In the genomic region with DNA sequence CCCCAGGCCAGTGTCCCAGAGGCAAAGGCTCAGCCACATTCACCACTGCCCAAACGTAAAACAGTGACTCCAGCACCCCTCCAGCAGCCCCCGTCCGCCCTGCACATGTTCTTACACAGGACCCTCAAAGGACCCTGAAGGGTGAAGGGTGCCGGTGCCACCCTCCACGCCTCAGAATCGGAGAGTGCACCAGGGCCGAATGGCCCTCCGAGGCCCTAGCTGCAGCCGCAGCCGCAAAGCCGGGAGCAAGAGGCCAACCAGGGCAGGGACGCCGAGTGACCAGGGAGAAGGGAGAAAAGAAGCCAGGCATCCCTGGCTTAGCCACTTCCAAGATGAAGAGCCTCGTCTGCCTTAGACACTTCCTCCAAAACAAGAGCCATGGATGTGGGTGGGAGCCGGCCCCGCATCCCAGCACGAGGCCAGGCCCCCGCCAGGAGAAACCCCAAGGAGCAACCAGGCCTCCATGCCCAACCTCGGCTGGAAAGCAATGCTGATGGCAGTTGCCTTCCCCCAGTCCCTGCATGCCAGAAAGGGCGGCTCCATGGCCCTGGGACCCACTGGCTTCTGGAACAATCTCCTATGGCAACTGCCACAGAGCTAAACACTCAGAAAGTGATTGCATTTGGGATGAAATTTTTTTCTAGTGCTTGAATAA, we compare ENCODE assay signal across 1 cellular context.
TF ChIP-seq lines count a peak whose summit lies in the region.

No MANE protein-coding gene starts in this region.

TF ChIP-seq in GM23338, 12 proteins besides CTCF, POLR2A, EP300 and RAD21:
- TF ChIP-seq, protein P1, sequence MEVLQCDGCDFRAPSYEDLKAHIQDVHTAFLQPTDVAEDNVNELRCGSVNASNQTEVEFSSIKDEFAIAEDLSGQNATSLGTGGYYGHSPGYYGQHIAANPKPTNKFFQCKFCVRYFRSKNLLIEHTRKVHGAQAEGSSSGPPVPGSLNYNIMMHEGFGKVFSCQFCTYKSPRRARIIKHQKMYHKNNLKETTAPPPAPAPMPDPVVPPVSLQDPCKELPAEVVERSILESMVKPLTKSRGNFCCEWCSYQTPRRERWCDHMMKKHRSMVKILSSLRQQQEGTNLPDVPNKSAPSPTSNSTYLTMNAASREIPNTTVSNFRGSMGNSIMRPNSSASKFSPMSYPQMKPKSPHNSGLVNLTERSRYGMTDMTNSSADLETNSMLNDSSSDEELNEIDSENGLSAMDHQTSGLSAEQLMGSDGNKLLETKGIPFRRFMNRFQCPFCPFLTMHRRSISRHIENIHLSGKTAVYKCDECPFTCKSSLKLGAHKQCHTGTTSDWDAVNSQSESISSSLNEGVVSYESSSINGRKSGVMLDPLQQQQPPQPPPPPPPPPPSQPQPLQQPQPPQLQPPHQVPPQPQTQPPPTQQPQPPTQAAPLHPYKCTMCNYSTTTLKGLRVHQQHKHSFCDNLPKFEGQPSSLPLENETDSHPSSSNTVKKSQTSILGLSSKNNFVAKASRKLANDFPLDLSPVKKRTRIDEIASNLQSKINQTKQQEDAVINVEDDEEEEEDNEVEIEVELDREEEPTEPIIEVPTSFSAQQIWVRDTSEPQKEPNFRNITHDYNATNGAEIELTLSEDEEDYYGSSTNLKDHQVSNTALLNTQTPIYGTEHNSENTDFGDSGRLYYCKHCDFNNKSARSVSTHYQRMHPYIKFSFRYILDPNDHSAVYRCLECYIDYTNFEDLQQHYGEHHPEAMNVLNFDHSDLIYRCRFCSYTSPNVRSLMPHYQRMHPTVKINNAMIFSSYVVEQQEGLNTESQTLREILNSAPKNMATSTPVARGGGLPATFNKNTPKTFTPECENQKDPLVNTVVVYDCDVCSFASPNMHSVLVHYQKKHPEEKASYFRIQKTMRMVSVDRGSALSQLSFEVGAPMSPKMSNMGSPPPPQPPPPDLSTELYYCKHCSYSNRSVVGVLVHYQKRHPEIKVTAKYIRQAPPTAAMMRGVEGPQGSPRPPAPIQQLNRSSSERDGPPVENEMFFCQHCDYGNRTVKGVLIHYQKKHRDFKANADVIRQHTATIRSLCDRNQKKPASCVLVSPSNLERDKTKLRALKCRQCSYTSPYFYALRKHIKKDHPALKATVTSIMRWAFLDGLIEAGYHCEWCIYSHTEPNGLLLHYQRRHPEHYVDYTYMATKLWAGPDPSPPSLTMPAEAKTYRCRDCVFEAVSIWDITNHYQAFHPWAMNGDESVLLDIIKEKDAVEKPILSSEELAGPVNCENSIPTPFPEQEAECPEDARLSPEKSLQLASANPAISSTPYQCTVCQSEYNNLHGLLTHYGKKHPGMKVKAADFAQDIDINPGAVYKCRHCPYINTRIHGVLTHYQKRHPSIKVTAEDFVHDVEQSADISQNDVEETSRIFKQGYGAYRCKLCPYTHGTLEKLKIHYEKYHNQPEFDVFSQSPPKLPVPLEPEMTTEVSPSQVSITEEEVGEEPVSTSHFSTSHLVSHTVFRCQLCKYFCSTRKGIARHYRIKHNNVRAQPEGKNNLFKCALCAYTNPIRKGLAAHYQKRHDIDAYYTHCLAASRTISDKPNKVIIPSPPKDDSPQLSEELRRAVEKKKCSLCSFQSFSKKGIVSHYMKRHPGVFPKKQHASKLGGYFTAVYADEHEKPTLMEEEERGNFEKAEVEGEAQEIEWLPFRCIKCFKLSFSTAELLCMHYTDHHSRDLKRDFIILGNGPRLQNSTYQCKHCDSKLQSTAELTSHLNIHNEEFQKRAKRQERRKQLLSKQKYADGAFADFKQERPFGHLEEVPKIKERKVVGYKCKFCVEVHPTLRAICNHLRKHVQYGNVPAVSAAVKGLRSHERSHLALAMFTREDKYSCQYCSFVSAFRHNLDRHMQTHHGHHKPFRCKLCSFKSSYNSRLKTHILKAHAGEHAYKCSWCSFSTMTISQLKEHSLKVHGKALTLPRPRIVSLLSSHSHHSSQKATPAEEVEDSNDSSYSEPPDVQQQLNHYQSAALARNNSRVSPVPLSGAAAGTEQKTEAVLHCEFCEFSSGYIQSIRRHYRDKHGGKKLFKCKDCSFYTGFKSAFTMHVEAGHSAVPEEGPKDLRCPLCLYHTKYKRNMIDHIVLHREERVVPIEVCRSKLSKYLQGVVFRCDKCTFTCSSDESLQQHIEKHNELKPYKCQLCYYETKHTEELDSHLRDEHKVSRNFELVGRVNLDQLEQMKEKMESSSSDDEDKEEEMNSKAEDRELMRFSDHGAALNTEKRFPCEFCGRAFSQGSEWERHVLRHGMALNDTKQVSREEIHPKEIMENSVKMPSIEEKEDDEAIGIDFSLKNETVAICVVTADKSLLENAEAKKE (CRISPR knock-in tag; IDR thresholded peaks at IDR 0.05): no peak
- TF ChIP-seq, protein P2, sequence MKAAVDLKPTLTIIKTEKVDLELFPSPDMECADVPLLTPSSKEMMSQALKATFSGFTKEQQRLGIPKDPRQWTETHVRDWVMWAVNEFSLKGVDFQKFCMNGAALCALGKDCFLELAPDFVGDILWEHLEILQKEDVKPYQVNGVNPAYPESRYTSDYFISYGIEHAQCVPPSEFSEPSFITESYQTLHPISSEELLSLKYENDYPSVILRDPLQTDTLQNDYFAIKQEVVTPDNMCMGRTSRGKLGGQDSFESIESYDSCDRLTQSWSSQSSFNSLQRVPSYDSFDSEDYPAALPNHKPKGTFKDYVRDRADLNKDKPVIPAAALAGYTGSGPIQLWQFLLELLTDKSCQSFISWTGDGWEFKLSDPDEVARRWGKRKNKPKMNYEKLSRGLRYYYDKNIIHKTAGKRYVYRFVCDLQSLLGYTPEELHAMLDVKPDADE (IDR thresholded peaks at IDR 0.05): no peak
- TF ChIP-seq STAT1 (IDR thresholded peaks at IDR 0.05; ENCODE audit: unreplicated experiment) (no peak), NANOG (IDR thresholded peaks at IDR 0.05; ENCODE audit: borderline replicate concordance) (no peak), EZH2phosphoT487 (IDR thresholded peaks at IDR 0.05; ENCODE audit: unreplicated experiment) (no peak), CREB1 (CRISPR knock-in tag; IDR thresholded peaks at IDR 0.05; ENCODE audit: low read depth) (no peak), ZNF331 (CRISPR knock-in tag; IDR thresholded peaks at IDR 0.05; ENCODE audit: low read depth) (no peak), ZNF114 (CRISPR knock-in tag; IDR thresholded peaks at IDR 0.05) (no peak), EZH2 (IDR thresholded peaks at IDR 0.05; ENCODE audit: low read depth, unreplicated experiment) (no peak), POLR2AphosphoS5 (IDR thresholded peaks at IDR 0.05; ENCODE audit: low read depth) (no peak), JUNB (IDR thresholded peaks at IDR 0.05; ENCODE audit: unreplicated experiment) (no peak)
- TF ChIP-seq, protein P3, sequence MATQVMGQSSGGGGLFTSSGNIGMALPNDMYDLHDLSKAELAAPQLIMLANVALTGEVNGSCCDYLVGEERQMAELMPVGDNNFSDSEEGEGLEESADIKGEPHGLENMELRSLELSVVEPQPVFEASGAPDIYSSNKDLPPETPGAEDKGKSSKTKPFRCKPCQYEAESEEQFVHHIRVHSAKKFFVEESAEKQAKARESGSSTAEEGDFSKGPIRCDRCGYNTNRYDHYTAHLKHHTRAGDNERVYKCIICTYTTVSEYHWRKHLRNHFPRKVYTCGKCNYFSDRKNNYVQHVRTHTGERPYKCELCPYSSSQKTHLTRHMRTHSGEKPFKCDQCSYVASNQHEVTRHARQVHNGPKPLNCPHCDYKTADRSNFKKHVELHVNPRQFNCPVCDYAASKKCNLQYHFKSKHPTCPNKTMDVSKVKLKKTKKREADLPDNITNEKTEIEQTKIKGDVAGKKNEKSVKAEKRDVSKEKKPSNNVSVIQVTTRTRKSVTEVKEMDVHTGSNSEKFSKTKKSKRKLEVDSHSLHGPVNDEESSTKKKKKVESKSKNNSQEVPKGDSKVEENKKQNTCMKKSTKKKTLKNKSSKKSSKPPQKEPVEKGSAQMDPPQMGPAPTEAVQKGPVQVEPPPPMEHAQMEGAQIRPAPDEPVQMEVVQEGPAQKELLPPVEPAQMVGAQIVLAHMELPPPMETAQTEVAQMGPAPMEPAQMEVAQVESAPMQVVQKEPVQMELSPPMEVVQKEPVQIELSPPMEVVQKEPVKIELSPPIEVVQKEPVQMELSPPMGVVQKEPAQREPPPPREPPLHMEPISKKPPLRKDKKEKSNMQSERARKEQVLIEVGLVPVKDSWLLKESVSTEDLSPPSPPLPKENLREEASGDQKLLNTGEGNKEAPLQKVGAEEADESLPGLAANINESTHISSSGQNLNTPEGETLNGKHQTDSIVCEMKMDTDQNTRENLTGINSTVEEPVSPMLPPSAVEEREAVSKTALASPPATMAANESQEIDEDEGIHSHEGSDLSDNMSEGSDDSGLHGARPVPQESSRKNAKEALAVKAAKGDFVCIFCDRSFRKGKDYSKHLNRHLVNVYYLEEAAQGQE (IDR thresholded peaks at IDR 0.05; ENCODE audit: unreplicated experiment): no peak
